20 cellular contexts compared by ENCODE assay signal in genomic region chr15:34847598-34847997, GRCh38. TPM values are rescaled to one million over a fixed set of nuclear protein-coding genes. Genes with fewer than 3 reads are reported as not detected.
DNase-seq lines count a peak whose midpoint lies in the region; ATAC-seq, FAIRE-seq and TF ChIP-seq lines count a peak whose summit lies in the region.
"Had no signal": no experiment of that assay in that cellular context is flagged by ENCODE, and none has a peak within 500 bp of the region (broad histone marks: within the 10 kb centered on the region; RNA-seq: fewer than 3 reads in every experiment).

No MANE protein-coding gene starts in this region.

- H3K4me2 ChIP-seq in IMR-90 (ENCODE audit: low read depth, low read length) (no peak overlapping the region), trophoblast cell (ENCODE audit: low read length) (no peak overlapping the region), MM.1S (ENCODE audit: low read depth, low read length) (no peak overlapping the region)
- H3K4me2 ChIP-seq: BLaER1 had no signal

- no peaks in the 10 kb centered on the region for H4K20me1 ChIP-seq in IMR-90 (ENCODE audit: insufficient read depth, low read length)
- H4K20me1 ChIP-seq in MM.1S (ENCODE audit: insufficient read depth, low read length), result no peaks in the 10 kb centered on the region
- H4K20me1 ChIP-seq: BLaER1 had no signal

- in situ Hi-C loops in IMR-90 (cut with MboI; ENCODE audit: low sequenced_read_pairs), result no loop called here

- H3K14ac ChIP-seq in IMR-90 (replicated peaks; ENCODE audit: low read depth, low read length) (no peak overlapping the region), trophoblast cell (ENCODE audit: low read length) (no peak overlapping the region)

- H3K9me2 ChIP-seq in MM.1S (replicated peaks; ENCODE audit: insufficient read depth, low read length), result no peaks in the 10 kb centered on the region

- H2AK5ac ChIP-seq in IMR-90 (ENCODE audit: low read depth, low read length) (no peak overlapping the region), trophoblast cell (ENCODE audit: low read length) (no peak overlapping the region)

- peaks cover 4% of the 10 kb centered on the region; the same call in 1 of the 2 replicates for H3K9me1 ChIP-seq in IMR-90 (ENCODE audit: insufficient read depth, low read length)

- H2AFZ ChIP-seq in IMR-90 (replicated peaks; ENCODE audit: low read length, poor library complexity), result no peak overlapping the region
- no peak overlapping the region for H2AFZ ChIP-seq in trophoblast cell (ENCODE audit: insufficient read depth, low read length, poor library complexity)
- H2AFZ ChIP-seq in MM.1S (ENCODE audit: low read length), result no peak overlapping the region

- TF ChIP-seq POLR2A in IMR-90 (IDR thresholded peaks at IDR 0.05; ENCODE audit: low read depth, low read length), result no peak

- no peaks in the 10 kb centered on the region for H3K27me3 ChIP-seq in IMR-90 (ENCODE audit: control insufficient read depth, insufficient read depth, low read length)
- H3K27me3 ChIP-seq in trophoblast cell (ENCODE audit: insufficient read depth, low read length), result no peaks in the 10 kb centered on the region
- no peaks in the 10 kb centered on the region for H3K27me3 ChIP-seq in MM.1S (replicated peaks; ENCODE audit: insufficient read depth, low read length)
- H3K27me3 ChIP-seq: BLaER1, SJSA1 had no signal

- H4K91ac ChIP-seq in IMR-90 (ENCODE audit: insufficient read depth, low read depth, low read length), result no peak overlapping the region
- H4K91ac ChIP-seq in trophoblast cell (ENCODE audit: low read depth, low read length), result no peak overlapping the region

- H4K12ac ChIP-seq in trophoblast cell (ENCODE audit: low read depth, low read length), result no peak overlapping the region

- H3K4ac ChIP-seq in IMR-90 (ENCODE audit: low read depth, low read length) (no peak overlapping the region), trophoblast cell (ENCODE audit: low read depth, low read length) (no peak overlapping the region)

- H3F3A ChIP-seq in MM.1S (ENCODE audit: insufficient read depth, low read length), result no peaks in the 10 kb centered on the region

- no peak overlapping the region for H4K8ac ChIP-seq in IMR-90 (ENCODE audit: low read depth in 2 of 2, low read length in 2 of 2)
- H4K8ac ChIP-seq in trophoblast cell (ENCODE audit: low read depth, low read length), result no peak overlapping the region

- H3K4me3 ChIP-seq in IMR-90 (ENCODE audit: insufficient read depth, low read depth, low read length) (no peak overlapping the region), trophoblast cell (ENCODE audit: low read depth, low read length) (no peak overlapping the region), MM.1S (ENCODE audit: low read length) (no peak overlapping the region)
- H3K4me3 ChIP-seq: BLaER1, HAP-1, K562, SJSA1 had no signal

- H3K79me1 ChIP-seq in IMR-90 (ENCODE audit: low read depth in 1 of 2, low read length in 2 of 2) (no peaks in the 10 kb centered on the region), trophoblast cell (ENCODE audit: low read length) (no peaks in the 10 kb centered on the region)

- H3K79me2 ChIP-seq in trophoblast cell (ENCODE audit: control insufficient read depth, insufficient read depth, low read length, poor library complexity), result no peaks in the 10 kb centered on the region
- H3K79me2 ChIP-seq in MM.1S (ENCODE audit: low read length), result no peaks in the 10 kb centered on the region

- DNase-seq in IMR-90 (no peak), NOMO-1 treated with DMSO at 0.1 percent for 48 hours (lab: John Stamatoyannopoulos, UW; ENCODE audit: unreplicated experiment) (peak; percentile 30), fibroblast of gingiva (ENCODE audit: low read depth) (peak; percentile 34), trophoblast cell (peak; percentile 28 to 76), DMS114 treated with DMSO at 0.1 percent for 48 hours (lab: John Stamatoyannopoulos, UW; ENCODE audit: unreplicated experiment) (no peak), MM.1S (no peak), HEK293T (ENCODE audit: extremely low spot score) (no peak), GM19239 (ENCODE audit: insufficient read length, low spot score) (no peak)
- DNase-seq: EL, NCI-H1417, NCI-H1930, NCI-H2171 treated with DMSO at 0.1 percent for 48 hours, NCI-H510A, NCI-H82, RPMI8226 had no signal

- no peak overlapping the region for H2BK20ac ChIP-seq in IMR-90 (ENCODE audit: low read depth, low read length)

- TF ChIP-seq CTCF in IMR-90 (conservative IDR thresholded peaks at IDR 0.05; ENCODE audit: low read depth, low read length) (no peak), MM.1S (IDR thresholded peaks at IDR 0.05; ENCODE audit: low read length) (no peak)

- H3K56ac ChIP-seq in IMR-90 (ENCODE audit: extremely low read depth, insufficient read depth, low read length), result no peak overlapping the region

- FAIRE-seq in GM19239 (lab: Jason Lieb, UNC), result no peak
- FAIRE-seq: K562 had no signal

- H3K4me1 ChIP-seq in IMR-90 (ENCODE audit: control insufficient read depth, insufficient read depth, low read length), result no peaks in the 10 kb centered on the region
- H3K4me1 ChIP-seq in trophoblast cell (ENCODE audit: control insufficient read depth in 1 of 2, insufficient read depth in 2 of 2, low read length in 2 of 2), result no peaks in the 10 kb centered on the region
- H3K4me1 ChIP-seq in MM.1S (ENCODE audit: low read length), result no peaks in the 10 kb centered on the region
- H3K4me1 ChIP-seq: BLaER1, HAP-1, SJSA1 had no signal

- H2BK12ac ChIP-seq in trophoblast cell (ENCODE audit: low read length), result no peak overlapping the region

- no peak overlapping the region for H2BK15ac ChIP-seq in IMR-90 (ENCODE audit: low read depth, low read length)

- no peak overlapping the region for H4K5ac ChIP-seq in IMR-90 (ENCODE audit: low read depth, low read length)

- CTCF ChIA-PET in IMR-90 (lab: Yijun Ruan, JAX), result no interaction called here
- CTCF ChIA-PET in HEK293T (lab: Yijun Ruan, JAX), result no interaction called here

- H3K18ac ChIP-seq in IMR-90 (ENCODE audit: low read depth, low read length) (no peak overlapping the region), trophoblast cell (ENCODE audit: low read length) (no peak overlapping the region)

- no CpG with 5 or more reads among the region's 1 CpG for WGBS in IMR-90 (ENCODE audit: extremely low coverage in 2 of 2, insufficient read length in 1 of 2), 2 experiments
- no CpG with 5 or more reads among the region's 1 CpG for WGBS in trophoblast cell (ENCODE audit: extremely low coverage, insufficient coverage, insufficient read length)

- no peak overlapping the region for H3K9ac ChIP-seq in IMR-90 (ENCODE audit: low read depth, low read length)
- H3K9ac ChIP-seq in trophoblast cell (ENCODE audit: low read length), result no peak overlapping the region
- no peak overlapping the region for H3K9ac ChIP-seq in MM.1S (ENCODE audit: low read length)
- H3K9ac ChIP-seq: BLaER1 had no signal

- no peak overlapping the region for H2BK5ac ChIP-seq in IMR-90 (ENCODE audit: low read depth, low read length, poor library complexity, severe bottlenecking)
- H2BK5ac ChIP-seq in trophoblast cell (ENCODE audit: low read depth, low read length, poor library complexity), result peak overlapping the region; percentile 9

- no TSS peak for BruUV-seq in IMR-90 (replicated peaks; lab: Mats Ljungman, UMichigan)

- H2AK9ac ChIP-seq in IMR-90 (replicated peaks; ENCODE audit: low read depth, low read length, poor library complexity), result no peak overlapping the region

- ATAC-seq in IMR-90 (ENCODE audit: low read depth), result no peak
- ATAC-seq: K562 had no signal

- no peak overlapping the region for H2BK120ac ChIP-seq in IMR-90 (ENCODE audit: low read depth, low read length)
- H2BK120ac ChIP-seq in trophoblast cell (ENCODE audit: insufficient read depth, low read length, poor library complexity), result no peak overlapping the region

- H3K9me3 ChIP-seq in IMR-90 (ENCODE audit: control insufficient read depth, insufficient read depth, low read length) (no peaks in the 10 kb centered on the region), trophoblast cell (ENCODE audit: insufficient read depth, low read depth, low read length) (peaks cover 4% of the 10 kb centered on the region), MM.1S (replicated peaks; ENCODE audit: insufficient read depth, low read length) (no peaks in the 10 kb centered on the region)
- H3K9me3 ChIP-seq: HAP-1, SJSA1 had no signal

- POLR2A ChIA-PET in IMR-90 (lab: Charles Lee; ENCODE audit: unreplicated experiment) (interaction anchor here (0.5 kb wide), 1 partner anchor 14 kb away, joined by 3 read pairs; no protein-coding TSS in a partner anchor), HEK293T (lab: Yijun Ruan, JAX) (no interaction called here)

- intact Hi-C loops in IMR-90 (cut with micrococcal nuclease), result loop anchor here (10.0 kb wide), 1 partner anchor 1883 kb away; no protein-coding TSS in a partner anchor

- dilution Hi-C loops in IMR-90 (cut with HindIII; ENCODE audit: low sequenced_read_pairs, unreplicated experiment), result no loop called here

- H3K23ac ChIP-seq in IMR-90 (ENCODE audit: low read depth, low read length), result no peak overlapping the region
- no peak overlapping the region for H3K23ac ChIP-seq in trophoblast cell (ENCODE audit: low read length)

- no peaks in the 10 kb centered on the region for H3K36me3 ChIP-seq in IMR-90 (ENCODE audit: control insufficient read depth, insufficient read depth, low read length)
- H3K36me3 ChIP-seq in trophoblast cell (ENCODE audit: control insufficient read depth in 1 of 2, insufficient read depth in 2 of 2, low read length in 2 of 2), result peaks cover 5 to 7% of the 10 kb centered on the region in 2 experiments
- H3K36me3 ChIP-seq in MM.1S (replicated peaks; ENCODE audit: insufficient read depth, low read length), result no peaks in the 10 kb centered on the region
- H3K36me3 ChIP-seq: HAP-1, SJSA1 had no signal

- no peak overlapping the region for H3K27ac ChIP-seq in IMR-90 (ENCODE audit: insufficient read depth, low read length)
- H3K27ac ChIP-seq in trophoblast cell (ENCODE audit: low read depth, low read length), result peak overlapping the region; percentile 77
- H3K27ac ChIP-seq in MM.1S (ENCODE audit: low read length), result no peak overlapping the region
- H3K27ac ChIP-seq: BLaER1, SJSA1 had no signal

- TF ChIP-seq RAD21 in IMR-90 (IDR thresholded peaks at IDR 0.05; ENCODE audit: low read length), result no peak

TF ChIP-seq in IMR-90, 13 proteins besides CTCF, POLR2A, EP300 and RAD21:
- TF ChIP-seq CEBPB (IDR thresholded peaks at IDR 0.05; ENCODE audit: low read depth, low read length) (peak; percentile 41; the same call in 1 of the 2 replicates), CHD1 (IDR thresholded peaks at IDR 0.05; ENCODE audit: low read depth, low read length) (no peak)
TF ChIP-seq in IMR-90: peak in this region for 1.

TF ChIP-seq in HEK293T, 16 proteins besides CTCF, POLR2A, EP300 and RAD21 (continues in another document):
- TF ChIP-seq ARNT (IDR thresholded peaks at IDR 0.05), result no peak
- no peak for TF ChIP-seq L3MBTL2 (conservative IDR thresholded peaks at IDR 0.05)
- no peak for TF ChIP-seq CTBP1 (IDR thresholded peaks at IDR 0.05; ENCODE audit: borderline replicate concordance)
- TF ChIP-seq ELF4 (IDR thresholded peaks at IDR 0.05), result no peak

RNA-seq across cellular contexts. Expression of gene ACTC1, which starts 52.2 kb away (rescaled TPM):
- 0.83 and 1.1 TPM in 2 replicates for total RNA-seq in IMR-90 (2012; rRNA removed)
- 1.9 and 2.8 TPM in 2 replicates for polyA plus RNA-seq in IMR-90 (2012; rRNA removed)
- 0.63 and 1.7 TPM in 2 replicates for polyA plus RNA-seq in IMR-90 (2012; cell fraction: cytosol; rRNA removed)
- 1.2 TPM in 2 replicates for polyA plus RNA-seq in IMR-90 (2012; cell fraction: nucleus; rRNA removed; ENCODE audit: low replicate concordance)
- polyA plus RNA-seq in trophoblast cell (2013), result 2,818 and 2,928 TPM in 2 replicates
- total RNA-seq: HT-29 had no signal

Comparison
In these comparisons a context has a peak if more than half of its experiments do, and no peak if none do; other contexts are left out.
1. DNase-seq: peak in NOMO-1 treated with DMSO at 0.1 percent for 48 hours (single experiment), fibroblast of gingiva (single experiment) and trophoblast cell (2 of 2); none in IMR-90 (single experiment), DMS114 treated with DMSO at 0.1 percent for 48 hours (single experiment), MM.1S (single experiment), HEK293T (single experiment) and GM19239 (single experiment).